Comparison of ENCODE assay signal across 20 cellular contexts in the genomic region with DNA sequence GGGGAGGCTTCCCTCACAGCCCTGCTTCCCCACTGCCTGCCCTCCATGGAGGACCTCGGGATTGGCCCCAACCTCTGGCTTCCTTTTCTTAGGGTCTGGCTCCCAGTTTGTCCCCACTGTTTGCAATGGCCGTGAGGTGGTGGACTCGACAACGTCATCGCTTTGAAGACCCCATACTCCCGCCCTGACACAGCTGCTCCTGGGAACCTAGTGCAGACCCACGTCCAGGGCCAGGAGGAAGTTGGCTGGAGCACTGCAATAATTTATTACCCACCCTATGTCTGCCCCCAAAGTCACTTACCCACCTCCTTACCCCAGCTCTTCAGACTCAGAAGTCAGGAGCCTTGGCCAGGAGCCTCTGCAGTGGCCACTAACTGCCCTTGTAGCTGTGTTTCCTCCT. TPM values are rescaled to one million over a fixed set of nuclear protein-coding genes. Genes with fewer than 3 reads are reported as not detected.
DNase-seq lines count a peak whose midpoint lies in the region; ATAC-seq and TF ChIP-seq lines count a peak whose summit lies in the region.
"Had no signal": no experiment of that assay in that cellular context is flagged by ENCODE, and none has a peak within 500 bp of the region (broad histone marks: within the 10 kb centered on the region; RNA-seq: fewer than 3 reads in every experiment).

No MANE protein-coding gene starts in this region.

- H3K4me1 ChIP-seq in hepatocyte (ENCODE audit: insufficient read depth), result no peaks in the 10 kb centered on the region
- no peaks in the 10 kb centered on the region for H3K4me1 ChIP-seq in SJCRH30
- H3K4me1 ChIP-seq: BE2C, SJSA1 had no signal

- no peak overlapping the region for H3K4me3 ChIP-seq in WERI-Rb-1 (ENCODE audit: low read depth, low read length)
- H3K4me3 ChIP-seq in hepatocyte, result no peak overlapping the region
- no peak overlapping the region for H3K4me3 ChIP-seq in SJCRH30
- H3K4me3 ChIP-seq: GM23248, SJSA1 had no signal

- no peaks in the 10 kb centered on the region for H3K9me3 ChIP-seq in WERI-Rb-1 (ENCODE audit: severe bottlenecking)
- H3K9me3 ChIP-seq in hepatocyte (ENCODE audit: low read depth), result no peaks in the 10 kb centered on the region
- H3K9me3 ChIP-seq in SJCRH30 (replicated peaks), result no peaks in the 10 kb centered on the region
- H3K9me3 ChIP-seq: BE2C, SJSA1 had no signal

- 84% methylated on average over 7 of the region's 7 CpGs for WGBS in hepatocyte (ENCODE audit: low lambda C conversion rate, missing lambda C conversion rate)

- no peaks in the 10 kb centered on the region for H4K20me1 ChIP-seq in hepatocyte (ENCODE audit: insufficient read depth, poor library complexity, severe bottlenecking)

- no peaks in the 10 kb centered on the region for H3K79me2 ChIP-seq in hepatocyte

- H3K27me3 ChIP-seq in WERI-Rb-1 (ENCODE audit: insufficient read depth, low read depth, severe bottlenecking) (no peaks in the 10 kb centered on the region), hepatocyte (no peaks in the 10 kb centered on the region), SJCRH30 (no peaks in the 10 kb centered on the region)
- H3K27me3 ChIP-seq: BE2C, SJSA1 had no signal

- no peak overlapping the region for H2AFZ ChIP-seq in hepatocyte
- H2AFZ ChIP-seq: GM23248 had no signal

- TF ChIP-seq CTCF in GM10266 (IDR thresholded peaks at IDR 0.05; ENCODE audit: control insufficient read depth, insufficient read depth, low read depth, missing control alignments), result no peak
- no peak for TF ChIP-seq CTCF in WERI-Rb-1 (IDR thresholded peaks at IDR 0.05; ENCODE audit: low read depth, low read length)
- no peak for TF ChIP-seq CTCF in hepatocyte (IDR thresholded peaks at IDR 0.05; ENCODE audit: poor library complexity)

- H3K9me2 ChIP-seq in hepatocyte (replicated peaks; ENCODE audit: insufficient read depth), result no peaks in the 10 kb centered on the region

- H3K27ac ChIP-seq in WERI-Rb-1, result peak overlapping the region; percentile 83
- no peak overlapping the region for H3K27ac ChIP-seq in hepatocyte
- no peak overlapping the region for H3K27ac ChIP-seq in SJCRH30
- H3K27ac ChIP-seq: GM23248, RWPE1, SJSA1 had no signal

- peak; percentile 20 for DNase-seq in D341Med (ENCODE audit: low spot score)
- peak; percentile 7 for DNase-seq in GM10266 (ENCODE audit: extremely low spot score)
- no peak for DNase-seq in WERI-Rb-1
- DNase-seq in hepatocyte (ENCODE audit: low spot score), result peak; percentile 2
- DNase-seq in SJCRH30, result no peak
- DNase-seq in activated CD4-positive, alpha-beta T cell treated with anti-CD3 and anti-CD28 coated beads for 1 hour, result no peak
- DNase-seq: BE2C; CD4-positive, alpha-beta memory T cell; GDM1; GM23248; KG1; NCI-H1436; NCI-H2029 treated with DMSO at 0.1 percent for 48 hours; NCI-H82; PC-3 had no signal

- no peak for ATAC-seq in HG03095 (IDR thresholded peaks at IDR 0.05; ENCODE audit: unreplicated experiment)
- ATAC-seq: HCT116, PC-3 had no signal

- H3K36me3 ChIP-seq in WERI-Rb-1 (peaks cover 48% of the 10 kb centered on the region), hepatocyte (replicated peaks; ENCODE audit: insufficient read depth, low read depth) (no peaks in the 10 kb centered on the region), SJCRH30 (no peaks in the 10 kb centered on the region)
- H3K36me3 ChIP-seq: BE2C, SJSA1 had no signal

- no peak overlapping the region for H3K4me2 ChIP-seq in hepatocyte

RNA-seq across cellular contexts. Expression of a gene that starts 11.1 kb away (rescaled TPM):
- total RNA-seq in hepatocyte, result 0.27 TPM in 1 of 2 replicates, not detected in the other
- polyA plus RNA-seq in hepatocyte, result 0.10 TPM in 1 of 2 replicates, not detected in the other
- 0.16 and 0.30 TPM in 2 replicates for total RNA-seq in SJCRH30 (2014; rRNA removed; shearing (Covaris generic))
- polyA plus RNA-seq: AG04450, GM23248 had no signal

RNA-seq across cellular contexts. Expression of a gene that starts 46.9 kb away (rescaled TPM):
- 57.4 and 59.6 TPM in 2 replicates for total RNA-seq in hepatocyte
- 98.7 and 103 TPM in 2 replicates for polyA plus RNA-seq in hepatocyte
- total RNA-seq in SJCRH30 (2014; rRNA removed; shearing (Covaris generic)), result 34.7 and 35.0 TPM in 2 replicates

Comparison
In these comparisons a context has a peak if more than half of its experiments do, and no peak if none do; other contexts are left out.
1. DNase-seq: peak in D341Med (single experiment), GM10266 (single experiment) and hepatocyte (single experiment); none in WERI-Rb-1 (single experiment), SJCRH30 (0 of 2) and activated CD4-positive, alpha-beta T cell treated with anti-CD3 and anti-CD28 coated beads for 1 hour (single experiment).